ENCODE assay signal across 8 cellular contexts in genomic region chr12:104669851-104670337, GRCh38.
A peak's percentile ranks its signal among the peaks of the same experiment; 100 is the strongest.
DNase-seq lines count a peak whose midpoint lies in the region; ATAC-seq and TF ChIP-seq lines count a peak whose summit lies in the region.

No MANE protein-coding gene starts in this region.

- 49 to 64% methylated on average over 6 of the region's 6 CpGs for WGBS in esophagus squamous epithelium, 2 donors
- WGBS in stomach, 5 donors = 44 to 56% (median 50%) methylated on average over 6 of the region's 6 CpGs

- peak; percentile 51 for ATAC-seq in GM18508 (IDR thresholded peaks at IDR 0.05; ENCODE audit: insufficient read depth, unreplicated experiment)
- peak; percentile 61 for ATAC-seq in HG02798 (IDR thresholded peaks at IDR 0.05; ENCODE audit: poor library complexity, unreplicated experiment)

- H3K4me3 ChIP-seq in esophagus squamous epithelium (no peak overlapping the region), stomach (no peak overlapping the region)

- H3K36me3 ChIP-seq in esophagus squamous epithelium (no peaks in the 10 kb centered on the region), stomach (no peaks in the 10 kb centered on the region)

- TF ChIP-seq EP300 in stomach (IDR thresholded peaks at IDR 0.05) = no peak

- TF ChIP-seq POLR2A in esophagus squamous epithelium (IDR thresholded peaks at IDR 0.05) (no peak), stomach (IDR thresholded peaks at IDR 0.05) (no peak)

- no peaks in the 10 kb centered on the region for H3K27me3 ChIP-seq in esophagus squamous epithelium
- no peaks in the 10 kb centered on the region for H3K27me3 ChIP-seq in stomach

- H3K4me1 ChIP-seq in esophagus squamous epithelium = peaks cover 25 to 76% (median 52%) of the 10 kb centered on the region in 3 donors
- H3K4me1 ChIP-seq in stomach = peaks cover 56 to 83% (median 73%) of the 10 kb centered on the region in 4 donors

- peak; percentile 52 to 61 for DNase-seq in SHP77 (lab: John Stamatoyannopoulos, UW)
- no peak for DNase-seq in esophagus squamous epithelium (lab: John Stamatoyannopoulos, UW)
- DNase-seq in stomach = peak; percentile 59
- no peak for DNase-seq in AG08396 (ENCODE audit: low spot score)
- DNase-seq in stimulated activated CD4-positive, alpha-beta T cell treated with anti-CD3 and anti-CD28 coated beads, Interleukin-2, amount 100 ng/mL, for 48 hours = no peak
- no peak for DNase-seq in NCI-H69 (lab: John Stamatoyannopoulos, UW)

- H3K27ac ChIP-seq in esophagus squamous epithelium (peak overlapping the region; percentile 27 to 86 (median 65)), stomach (peak overlapping the region in 4 of 5 donors; percentile 54 to 83 (median 79))

- TF ChIP-seq CTCF in esophagus squamous epithelium (IDR thresholded peaks at IDR 0.05) (no peak), stomach (IDR thresholded peaks at IDR 0.05) (no peak)

- intact Hi-C loops in esophagus squamous epithelium (cut with DNase I) (no loop called here), stomach (cut with DNase I; ENCODE audit: low total_unique reads) (no loop called here)

- H3K9me3 ChIP-seq in esophagus squamous epithelium = no peaks in the 10 kb centered on the region
- H3K9me3 ChIP-seq in stomach = no peaks in the 10 kb centered on the region

Comparison
In these comparisons a context has a peak if more than half of its experiments do, and no peak if none do; other contexts are left out.
1. DNase-seq: peak in SHP77 (2 of 2) and stomach (single experiment); none in esophagus squamous epithelium (single experiment), AG08396 (single experiment), stimulated activated CD4-positive, alpha-beta T cell treated with anti-CD3 and anti-CD28 coated beads, Interleukin-2, amount 100 ng/mL, for 48 hours (0 of 2) and NCI-H69 (single experiment).